In genomic region chr13:114151565-114152284, GRCh38 we compare ENCODE assay signal across 8 cellular contexts. TPM values are rescaled to one million over a fixed set of nuclear protein-coding genes. Genes with fewer than 3 reads are reported as not detected.
DNase-seq lines count a peak whose midpoint lies in the region; ATAC-seq, FAIRE-seq and TF ChIP-seq lines count a peak whose summit lies in the region.

No MANE protein-coding gene starts in this region.

- DNase-seq in A172 (ENCODE audit: low spot score): peak; percentile 37
- DNase-seq in NCI-H1092 (lab: John Stamatoyannopoulos, UW): peak; percentile 16
- DNase-seq in activated CD4-positive, alpha-beta memory T cell treated with anti-CD3 and anti-CD28 coated beads, Interleukin-2, amount 10 ng/mL, durations not matched to agents 7 days and 5 days: peak; percentile 56
- no peak for DNase-seq in keratinocyte (ENCODE audit: low read depth, low spot score)
- DNase-seq in HFFc6: no peak
- no peak for DNase-seq in foreskin fibroblast
- DNase-seq in hepatocyte (ENCODE audit: low spot score): no peak

- H3K36me3 ChIP-seq in keratinocyte (ENCODE audit: control insufficient read depth in 2 of 2, extremely low read depth in 1 of 2, insufficient read depth in 2 of 2, low read length in 2 of 2): no peaks in the 10 kb centered on the region
- no peaks in the 10 kb centered on the region for H3K36me3 ChIP-seq in hepatocyte (replicated peaks; ENCODE audit: insufficient read depth, low read depth)

- no peaks in the 10 kb centered on the region for H3K79me2 ChIP-seq in keratinocyte (ENCODE audit: control insufficient read depth, insufficient read depth, low read length)
- no peaks in the 10 kb centered on the region for H3K79me2 ChIP-seq in hepatocyte

- H3K9me1 ChIP-seq in keratinocyte (ENCODE audit: control insufficient read depth, extremely low read depth, insufficient read depth, low read length): no peaks in the 10 kb centered on the region

- peak overlapping the region; percentile 70 for H3K27ac Mint-ChIP-seq in activated CD4-positive, alpha-beta memory T cell treated with anti-CD3 and anti-CD28 coated beads, Interleukin-2, amount 10 ng/mL, durations not matched to agents 7 days and 5 days
- no peak overlapping the region for H3K27ac Mint-ChIP-seq in HFFc6

- H3K4me3 ChIP-seq in keratinocyte (ENCODE audit: control insufficient read depth in 2 of 3, extremely low read depth in 1 of 3, insufficient read depth in 2 of 3, low read depth in 1 of 3, low read length in 3 of 3) (no peak overlapping the region), foreskin fibroblast (ENCODE audit: low read depth in 1 of 2, low read length in 2 of 2) (no peak overlapping the region), hepatocyte (no peak overlapping the region)

- no peaks in the 10 kb centered on the region for H3K9me2 ChIP-seq in hepatocyte (replicated peaks; ENCODE audit: insufficient read depth)

- TF ChIP-seq CTCF in keratinocyte (optimal IDR thresholded peaks at IDR 0.05 in 1 of 3, IDR thresholded peaks at IDR 0.05 in 1 of 3, conservative IDR thresholded peaks at IDR 0.05 in 1 of 3; ENCODE audit: extremely low read depth in 1 of 3, insufficient read depth in 2 of 3, low read length in 3 of 3) (peak in 2 of 3 experiments; percentile 8 to 35), HFFc6 (IDR thresholded peaks at IDR 0.05) (no peak), foreskin fibroblast (IDR thresholded peaks at IDR 0.05; ENCODE audit: low read depth, low read length) (no peak), hepatocyte (IDR thresholded peaks at IDR 0.05; ENCODE audit: poor library complexity) (no peak)

- peaks cover 6% of the 10 kb centered on the region for H3K9me3 Mint-ChIP-seq in activated CD4-positive, alpha-beta memory T cell treated with anti-CD3 and anti-CD28 coated beads, Interleukin-2, amount 10 ng/mL, durations not matched to agents 7 days and 5 days
- peaks cover 4% of the 10 kb centered on the region for H3K9me3 Mint-ChIP-seq in HFFc6

- H4K20me1 ChIP-seq in keratinocyte (ENCODE audit: control insufficient read depth, extremely low read depth, insufficient read depth, low read length) (no peaks in the 10 kb centered on the region), hepatocyte (ENCODE audit: insufficient read depth, poor library complexity, severe bottlenecking) (no peaks in the 10 kb centered on the region)

- peaks cover 19% of the 10 kb centered on the region for H3K36me3 Mint-ChIP-seq in activated CD4-positive, alpha-beta memory T cell treated with anti-CD3 and anti-CD28 coated beads, Interleukin-2, amount 10 ng/mL, durations not matched to agents 7 days and 5 days (ENCODE audit: low read depth)
- H3K36me3 Mint-ChIP-seq in HFFc6 (ENCODE audit: low read depth): no peaks in the 10 kb centered on the region

- H3K27ac ChIP-seq in keratinocyte (ENCODE audit: control insufficient read depth, insufficient read depth, low read length) (no peak overlapping the region), hepatocyte (no peak overlapping the region)

- ATAC-seq in GM19397 (IDR thresholded peaks at IDR 0.05; ENCODE audit: unreplicated experiment): no peak

- 92% methylated on average over 28 of the region's 28 CpGs for WGBS in hepatocyte (ENCODE audit: low lambda C conversion rate, missing lambda C conversion rate)

- peak overlapping the region; percentile 6 for H3K4me2 ChIP-seq in keratinocyte (ENCODE audit: control insufficient read depth, extremely low read depth, insufficient read depth, low read depth, low read length)
- no peak overlapping the region for H3K4me2 ChIP-seq in hepatocyte

- H3K27me3 ChIP-seq in keratinocyte (ENCODE audit: control insufficient read depth, extremely low read depth, insufficient read depth, low read length) (peaks cover 4% of the 10 kb centered on the region), hepatocyte (no peaks in the 10 kb centered on the region)

- peaks cover 6% of the 10 kb centered on the region for H3K4me1 ChIP-seq in keratinocyte (ENCODE audit: control insufficient read depth, extremely low read depth, insufficient read depth, low read length)
- H3K4me1 ChIP-seq in hepatocyte (ENCODE audit: insufficient read depth): no peaks in the 10 kb centered on the region

- H3K9me3 ChIP-seq in keratinocyte (ENCODE audit: control insufficient read depth, low read depth, low read length) (no peaks in the 10 kb centered on the region), hepatocyte (ENCODE audit: low read depth) (no peaks in the 10 kb centered on the region)

- CTCF ChIA-PET in activated CD4-positive, alpha-beta memory T cell treated with anti-CD3 and anti-CD28 coated beads, Interleukin-2, amount 10 ng/mL, durations not matched to agents 7 days and 5 days (lab: Charles Lee): interaction anchor here (1.0 kb wide), 1 partner anchor 61 kb away, joined by 3 read pairs; no protein-coding TSS in a partner anchor

- peaks cover 74% of the 10 kb centered on the region for H3K4me1 Mint-ChIP-seq in activated CD4-positive, alpha-beta memory T cell treated with anti-CD3 and anti-CD28 coated beads, Interleukin-2, amount 10 ng/mL, durations not matched to agents 7 days and 5 days
- peaks cover 12% of the 10 kb centered on the region for H3K4me1 Mint-ChIP-seq in HFFc6 (ENCODE audit: low read depth)

- peaks cover 6% of the 10 kb centered on the region for H3K27me3 Mint-ChIP-seq in activated CD4-positive, alpha-beta memory T cell treated with anti-CD3 and anti-CD28 coated beads, Interleukin-2, amount 10 ng/mL, durations not matched to agents 7 days and 5 days
- H3K27me3 Mint-ChIP-seq in HFFc6 (ENCODE audit: insufficient read depth): peaks cover 14% of the 10 kb centered on the region

- POLR2A ChIA-PET in activated CD4-positive, alpha-beta memory T cell treated with anti-CD3 and anti-CD28 coated beads, Interleukin-2, amount 10 ng/mL, durations not matched to agents 7 days and 5 days (lab: Charles Lee): interaction anchor here (1.1 to 2.6 kb wide), 6 partner anchors 9 to 22 kb away, joined by 4 to 16 read pairs (median 6); no protein-coding TSS in a partner anchor

- H2AFZ ChIP-seq in keratinocyte (ENCODE audit: control insufficient read depth, low read length) (no peak overlapping the region), hepatocyte (no peak overlapping the region)

- peak; percentile 76 for FAIRE-seq in keratinocyte (lab: Jason Lieb, UNC)

- dilution Hi-C loops in keratinocyte (cut with MboI; ENCODE audit: extremely low pct_ligation_motif_present, low sequenced_read_pairs): no loop called here

- H3K4me3 Mint-ChIP-seq in activated CD4-positive, alpha-beta memory T cell treated with anti-CD3 and anti-CD28 coated beads, Interleukin-2, amount 10 ng/mL, durations not matched to agents 7 days and 5 days: peak overlapping the region; percentile 57
- H3K4me3 Mint-ChIP-seq in HFFc6: no peak overlapping the region

- H3K9ac ChIP-seq in keratinocyte (ENCODE audit: control insufficient read depth, extremely low read depth, insufficient read depth, low read length): no peak overlapping the region

RNA-seq across cellular contexts. Expression of gene RASA3, which starts 19.3 kb away (rescaled TPM):
- 17.8 and 21.4 TPM in 2 replicates for total RNA-seq in A172 (2014; rRNA removed; shearing (Covaris generic))
- 10 to 100 TPM; 97.2 to 99.3 TPM for total RNA-seq in activated CD4-positive, alpha-beta memory T cell treated with anti-CD3 and anti-CD28 coated beads, Interleukin-2, amount 10 ng/mL, durations not matched to agents 7 days and 5 days
- polyA plus RNA-seq in keratinocyte (3.5 to 6.9 TPM (median 4.1 TPM) in 3 replicates), hepatocyte (5.6 and 5.8 TPM in 2 replicates)
- polyA plus RNA-seq in keratinocyte (2011; ENCODE audit: low read depth): 1.1 TPM
- 3.1 and 4.8 TPM in 2 replicates for polyA plus RNA-seq in keratinocyte (2011; cell fraction: cytosol; rRNA removed)
- 5.9 and 7.0 TPM in 2 replicates for polyA plus RNA-seq in keratinocyte (2011; cell fraction: nucleus; rRNA removed)
- 2.0 and 6.9 TPM in 2 replicates for polyA plus RNA-seq in keratinocyte (2012; ENCODE audit: low replicate concordance)
- polyA minus RNA-seq in keratinocyte: 3.6 to 5.4 TPM (median 4.5 TPM) in 3 replicates
- polyA minus RNA-seq in keratinocyte (2011; cell fraction: cytosol; rRNA and poly(A)+ RNA removed): 5.2 TPM
- 5.0 and 6.9 TPM in 2 replicates for polyA minus RNA-seq in keratinocyte (2011; cell fraction: nucleus; rRNA and poly(A)+ RNA removed)
- total RNA-seq in HFFc6 (2021; fragmentation: NEBNext Ultra II Directional; extraction: Animal tissue kit (Norgen Biotek cat#: 25700)): 10 to 100 TPM; 31.6 to 37.6 (median 33.1) TPM
- total RNA-seq in hepatocyte: 4.3 and 6.1 TPM in 2 replicates

RNA-seq across cellular contexts. Expression of gene CFAP97D2, which starts 27.3 kb away (rescaled TPM):
- not detected in 2 replicates for total RNA-seq in A172 (2014; rRNA removed; shearing (Covaris generic))
- total RNA-seq in activated CD4-positive, alpha-beta memory T cell treated with anti-CD3 and anti-CD28 coated beads, Interleukin-2, amount 10 ng/mL, durations not matched to agents 7 days and 5 days: not detected
- polyA plus RNA-seq in keratinocyte (not detected in 3 replicates), hepatocyte (not detected in 2 replicates)
- not detected for polyA plus RNA-seq in keratinocyte (2011; ENCODE audit: low read depth)
- not detected in 2 replicates for polyA plus RNA-seq in keratinocyte (2011; cell fraction: cytosol; rRNA removed)
- polyA plus RNA-seq in keratinocyte (2011; cell fraction: nucleus; rRNA removed): not detected in 2 replicates
- polyA plus RNA-seq in keratinocyte (2012; ENCODE audit: low replicate concordance): not detected in 2 replicates
- polyA minus RNA-seq in keratinocyte: not detected in 3 replicates
- polyA minus RNA-seq in keratinocyte (2011; cell fraction: cytosol; rRNA and poly(A)+ RNA removed): not detected
- not detected in 2 replicates for polyA minus RNA-seq in keratinocyte (2011; cell fraction: nucleus; rRNA and poly(A)+ RNA removed)
- not detected for total RNA-seq in HFFc6 (2021; fragmentation: NEBNext Ultra II Directional; extraction: Animal tissue kit (Norgen Biotek cat#: 25700))
- total RNA-seq in hepatocyte: not detected in 2 replicates

Comparison
In these comparisons a context has a peak if more than half of its experiments do, and no peak if none do; other contexts are left out.
1. DNase-seq: peak in A172 (single experiment), NCI-H1092 (single experiment) and activated CD4-positive, alpha-beta memory T cell treated with anti-CD3 and anti-CD28 coated beads, Interleukin-2, amount 10 ng/mL, durations not matched to agents 7 days and 5 days (single experiment); none in keratinocyte (single experiment), HFFc6 (single experiment), foreskin fibroblast (0 of 2) and hepatocyte (single experiment).
2. CTCF ChIP-seq: peak in keratinocyte (2 of 3); none in HFFc6 (single experiment), foreskin fibroblast (single experiment) and hepatocyte (single experiment).